In genomic region chrX:150926791-150927190, GRCh38 we compare ENCODE assay signal across 26 cellular contexts.
"Had no signal": no experiment of that assay in that cellular context is flagged by ENCODE, and none has a peak within 500 bp of the region (broad histone marks: within the 10 kb centered on the region; RNA-seq: fewer than 3 reads in every experiment).

No MANE protein-coding gene starts in this region.

- H3K27me3 ChIP-seq: SJSA1 had no signal

- H3K36me3 Mint-ChIP-seq: IgD-negative memory B cell had no signal

- ATAC-seq: K562 had no signal

- H3K9me3 ChIP-seq: SJSA1 had no signal

- H3K4me3 ChIP-seq: K562, PC-9, SJSA1, SK-N-MC had no signal

- H3K27ac Mint-ChIP-seq: IgD-negative memory B cell had no signal

- H3K4me3 Mint-ChIP-seq: IgD-negative memory B cell had no signal

- DNase-seq: Kasumi-1; MV-4-11; NCI-H1048; NCI-H1105; NCI-H1417; NCI-H1436 treated with DMSO at 0.1 percent for 48 hours; NCI-H1694; NCI-H187 treated with DMSO at 0.1 percent for 48 hours; NCI-H2029 treated with DMSO at 0.1 percent for 48 hours; NCI-H2171 treated with DMSO at 0.1 percent for 48 hours; NCI-H345; NCI-H446 treated with DMSO at 0.1 percent for 48 hours; NCI-H510A treated with DMSO at 0.1 percent for 48 hours; NCI-H526 treated with DMSO at 0.1 percent for 48 hours; NCI-H748 treated with DMSO at 0.1 percent for 48 hours; NK-92 treated with Interleukin-12 subunit alpha and Interleukin-12 subunit beta, amount 100 ng/mL, for 24 hours; OCI-M1; PC-9; Right ventricle myocardium superior; RPMI8226; SIG-M5 had no signal

- H3K36me3 ChIP-seq: SJSA1 had no signal

- H3K4me1 Mint-ChIP-seq: IgD-negative memory B cell had no signal

- H3K27ac ChIP-seq: KMS-11, PC-9, SJSA1, SK-N-MC had no signal

- H3K4me1 ChIP-seq: SJSA1 had no signal
